Comparison of ENCODE assay signal across 10 cellular contexts in the genomic region with DNA sequence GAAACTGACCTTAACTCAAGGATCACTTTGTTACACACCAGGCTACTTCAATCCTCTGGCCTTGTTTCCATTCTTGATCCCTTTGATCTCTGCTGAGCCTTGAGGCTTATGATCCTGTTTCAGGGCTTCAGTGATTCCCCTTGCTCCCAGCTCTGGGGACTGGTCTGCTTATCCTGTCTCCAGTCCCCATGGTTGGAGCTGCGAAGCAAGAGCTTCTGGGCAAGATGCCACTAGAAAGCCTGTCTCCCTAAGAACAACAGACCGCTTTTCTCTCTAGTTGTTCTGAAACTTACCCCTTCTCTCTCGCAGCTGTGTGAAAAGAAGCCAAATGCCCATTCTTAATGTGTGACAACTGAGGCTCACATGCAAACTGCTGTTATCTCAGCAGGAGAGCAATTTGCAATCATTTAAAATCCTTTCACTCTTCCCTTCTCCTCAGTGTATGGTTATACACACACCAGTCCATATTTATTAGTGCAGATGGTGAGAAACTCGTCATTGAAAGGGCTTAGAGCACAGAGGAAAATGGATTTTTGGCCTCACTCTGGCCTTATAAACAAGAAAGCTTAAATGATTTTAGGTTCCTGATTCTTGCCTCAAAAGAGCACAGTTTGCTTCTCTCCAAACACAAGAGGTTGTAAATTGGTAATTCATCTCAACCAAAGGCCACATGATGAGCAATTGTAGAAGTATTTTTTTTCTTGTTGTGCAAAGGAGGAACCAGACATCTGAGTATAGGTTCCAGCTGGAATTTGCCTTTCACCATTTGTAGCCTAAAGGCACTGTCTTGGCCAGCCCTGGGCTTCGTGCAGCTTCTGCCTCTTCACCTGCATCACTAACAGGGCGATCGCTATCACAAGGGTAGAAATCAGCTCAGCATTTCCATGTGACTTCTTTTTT.
DNase-seq lines count a peak whose midpoint lies in the region; FAIRE-seq and TF ChIP-seq lines count a peak whose summit lies in the region.
"Had no signal": no experiment of that assay in that cellular context is flagged by ENCODE, and none has a peak within 500 bp of the region (broad histone marks: within the 10 kb centered on the region; RNA-seq: fewer than 3 reads in every experiment).

No MANE protein-coding gene starts in this region.

- peaks cover 6 to 13% of the 10 kb centered on the region in 2 donors for H3K4me1 ChIP-seq in thyroid gland

- peaks cover 0 to 6% (median 2%) of the 10 kb centered on the region in 5 experiments for H3K9me3 Mint-ChIP-seq in brain
- H3K9me3 Mint-ChIP-seq in activated T-helper 2 cell treated with anti-CD3 and anti-CD28 coated beads, Interferon-gamma antibody, Interleukin-2, Interleukin-4, amounts not matched to agents 10 μg/mL and 5 μg/mL and 100 μg/mL, durations not matched to agents 14 hours and 24 hours and 36 hours: no peaks in the 10 kb centered on the region

- H3K9me3 ChIP-seq in AG04450 (ENCODE audit: control insufficient read depth, insufficient read depth, low read length) (no peaks in the 10 kb centered on the region), MG63 (no peaks in the 10 kb centered on the region), thyroid gland (no peaks in the 10 kb centered on the region)

- H3K27me3 ChIP-seq in AG04450 (ENCODE audit: control insufficient read depth, insufficient read depth, low read length) (peaks cover under 1% of the 10 kb centered on the region), MG63 (no peaks in the 10 kb centered on the region), thyroid gland (no peaks in the 10 kb centered on the region)

- H3K36me3 Mint-ChIP-seq in brain: no peaks in the 10 kb centered on the region
- H3K36me3 Mint-ChIP-seq in activated T-helper 2 cell treated with anti-CD3 and anti-CD28 coated beads, Interferon-gamma antibody, Interleukin-2, Interleukin-4, amounts not matched to agents 10 μg/mL and 5 μg/mL and 100 μg/mL, durations not matched to agents 14 hours and 24 hours and 36 hours (ENCODE audit: low read depth): no peaks in the 10 kb centered on the region

- WGBS in thyroid gland, 2 donors: 71 to 72% methylated on average over 7 of the region's 7 CpGs

- peak overlapping the region in 1 of 5 experiments; percentile 2 for H3K4me3 Mint-ChIP-seq in brain
- H3K4me3 Mint-ChIP-seq in activated T-helper 2 cell treated with anti-CD3 and anti-CD28 coated beads, Interferon-gamma antibody, Interleukin-2, Interleukin-4, amounts not matched to agents 10 μg/mL and 5 μg/mL and 100 μg/mL, durations not matched to agents 14 hours and 24 hours and 36 hours (ENCODE audit: low read depth): no peak overlapping the region

- DNase-seq in AG04450 (ENCODE audit: low read depth, low spot score) (peak; percentile 38), NB4 (ENCODE audit: low read depth) (peak; percentile 31), inferior parietal cortex (ENCODE audit: extremely low spot score) (peak; percentile 47), HTR-8/SVneo (ENCODE audit: insufficient read length, low spot score) (no peak), MG63 (no peak), thyroid gland (no peak)
- no peak for DNase-seq in activated T-helper 2 cell treated with anti-CD3 and anti-CD28 coated beads, Interferon-gamma antibody, Interleukin-2, Interleukin-4, amounts not matched to agents 10 μg/mL and 5 μg/mL and 100 μg/mL, durations not matched to agents 14 hours and 24 hours and 36 hours (ENCODE audit: low spot score)
- DNase-seq: activated CD8-positive, alpha-beta memory T cell treated with anti-CD3 and anti-CD28 coated beads for 24 hours; NCI-H510A treated with DMSO at 0.1 percent for 48 hours had no signal

- no peak for TF ChIP-seq POLR2A in NB4 (IDR thresholded peaks at IDR 0.05; ENCODE audit: extremely low read depth, insufficient read length)
- TF ChIP-seq POLR2A in thyroid gland (IDR thresholded peaks at IDR 0.05): no peak

- H3K27ac ChIP-seq in AG04450 (ENCODE audit: low read depth, low read length) (peak overlapping the region; percentile 42), thyroid gland (peak overlapping the region in 1 of 3 donors; percentile 33)

- H3K4me3 ChIP-seq in AG04450 (ENCODE audit: low read depth, low read length) (no peak overlapping the region), NB4 (ENCODE audit: low read depth, low read length) (no peak overlapping the region), MG63 (no peak overlapping the region), thyroid gland (replicated peaks in 1 of 3) (no peak overlapping the region)

- intact Hi-C loops in activated T-helper 2 cell treated with anti-CD3 and anti-CD28 coated beads, Interferon-gamma antibody, Interleukin-2, Interleukin-4, amounts not matched to agents 10 μg/mL and 5 μg/mL and 100 μg/mL, durations not matched to agents 14 hours and 24 hours and 36 hours (cut with micrococcal nuclease): loop anchor here (2.0 to 5.0 kb wide), 2 partner anchors 53 to 178 kb away; partner anchors contain the start of gene LMO4
- intact Hi-C loops in thyroid gland (cut with DNase I): no loop called here

- POLR2A ChIA-PET in AG04450 (lab: Yijun Ruan, JAX): interaction anchor here (0.9 to 1.5 kb wide), 3 partner anchors 15 to 179 kb away, joined by 3 to 4 read pairs (median 3); no protein-coding TSS in a partner anchor

- peak overlapping the region in 4 of 5 experiments; percentile 9 to 86 (median 32) for H3K27ac Mint-ChIP-seq in brain
- no peak overlapping the region for H3K27ac Mint-ChIP-seq in activated T-helper 2 cell treated with anti-CD3 and anti-CD28 coated beads, Interferon-gamma antibody, Interleukin-2, Interleukin-4, amounts not matched to agents 10 μg/mL and 5 μg/mL and 100 μg/mL, durations not matched to agents 14 hours and 24 hours and 36 hours

- TF ChIP-seq CTCF in AG04450 (IDR thresholded peaks at IDR 0.05; ENCODE audit: low read depth, low read length): no peak
- TF ChIP-seq CTCF in NB4 (IDR thresholded peaks at IDR 0.05; ENCODE audit: low read depth, low read length): no peak
- TF ChIP-seq CTCF in brain (conservative IDR thresholded peaks at IDR 0.05): no peak
- TF ChIP-seq CTCF in thyroid gland (IDR thresholded peaks at IDR 0.05): no peak

- peaks cover 19% of the 10 kb centered on the region for H3K27me3 Mint-ChIP-seq in brain
- H3K27me3 Mint-ChIP-seq in activated T-helper 2 cell treated with anti-CD3 and anti-CD28 coated beads, Interferon-gamma antibody, Interleukin-2, Interleukin-4, amounts not matched to agents 10 μg/mL and 5 μg/mL and 100 μg/mL, durations not matched to agents 14 hours and 24 hours and 36 hours (ENCODE audit: low read depth): peaks cover 48% of the 10 kb centered on the region

- peaks cover 58% of the 10 kb centered on the region for H3K4me1 Mint-ChIP-seq in brain
- peaks cover 15% of the 10 kb centered on the region for H3K4me1 Mint-ChIP-seq in activated T-helper 2 cell treated with anti-CD3 and anti-CD28 coated beads, Interferon-gamma antibody, Interleukin-2, Interleukin-4, amounts not matched to agents 10 μg/mL and 5 μg/mL and 100 μg/mL, durations not matched to agents 14 hours and 24 hours and 36 hours (ENCODE audit: low read depth)

- no peaks in the 10 kb centered on the region for H3K36me3 ChIP-seq in MG63
- H3K36me3 ChIP-seq in thyroid gland: no peaks in the 10 kb centered on the region

- FAIRE-seq in HTR-8/SVneo (lab: Jason Lieb, UNC): no peak

- CTCF ChIA-PET in AG04450 (lab: Charles Lee): interaction anchor here (1.0 to 1.7 kb wide), 6 partner anchors 15 to 798 kb away, joined by 3 to 7 read pairs (median 3); partner anchors contain the start of gene SH3GLB1

Comparison
In these comparisons a context has a peak if more than half of its experiments do, and no peak if none do; other contexts are left out.
1. DNase-seq: peak in AG04450 (single experiment), NB4 (single experiment) and inferior parietal cortex (single experiment); none in activated T-helper 2 cell treated with anti-CD3 and anti-CD28 coated beads, Interferon-gamma antibody, Interleukin-2, Interleukin-4, amounts not matched to agents 10 μg/mL and 5 μg/mL and 100 μg/mL, durations not matched to agents 14 hours and 24 hours and 36 hours (single experiment), HTR-8/SVneo (single experiment), MG63 (single experiment) and thyroid gland (0 of 2).